Comparison of ENCODE assay signal across 8 cellular contexts in genomic region chr12:64451687-64452558, GRCh38. TPM values are rescaled to one million over a fixed set of nuclear protein-coding genes. Genes with fewer than 3 reads are reported as not detected.
DNase-seq lines count a peak whose midpoint lies in the region; ATAC-seq and TF ChIP-seq lines count a peak whose summit lies in the region.

TBK1 (plus strand) TSS chr12:64452120; CDS start chr12:64455871, 3,751 bp downstream.

- no peak for TF ChIP-seq CTCF in AG09309 (IDR thresholded peaks at IDR 0.05; ENCODE audit: control insufficient read depth, insufficient read depth, low read depth, low read length, missing control alignments)

- H3K4me3 ChIP-seq in AG09309 (ENCODE audit: control insufficient read depth, low read depth, low read length) = peak within 1 kb of the TSS; percentile 97

- H3K27ac ChIP-seq in cingulate gyrus (ENCODE audit: low read depth, low read length) = peak within 1 kb of the TSS; percentile 87

- peak; percentile 28 for DNase-seq in AG09309 (ENCODE audit: low read depth)
- peak; percentile 68 for DNase-seq in NCI-H345 treated with DMSO at 0.1 percent for 48 hours (lab: John Stamatoyannopoulos, UW; ENCODE audit: unreplicated experiment)
- DNase-seq in activated CD4-positive, alpha-beta T cell treated with anti-CD3 and anti-CD28 coated beads for 1 hour = peak; percentile 45
- DNase-seq in left colon = peak; percentile 85 to 90
- DNase-seq in stimulated activated CD4-positive, alpha-beta T cell treated with anti-CD3 and anti-CD28 coated beads, Interleukin-1b, Interleukin-23, amount 100 ng/mL, for 48 hours = peak; percentile 62

- intact Hi-C loops in left colon (cut with DNase I, micrococcal nuclease) = no loop called here

- ATAC-seq in GM18870 (IDR thresholded peaks at IDR 0.05; ENCODE audit: unreplicated experiment) (peak; percentile 65), HG03108 (IDR thresholded peaks at IDR 0.05; ENCODE audit: unreplicated experiment) (peak; percentile 88), left colon (peak; percentile 94)

RNA-seq across cellular contexts. Expression of gene TBK1, which starts in this region (rescaled TPM):
- 10 to 100 TPM; 17.1 to 17.7 TPM for total RNA-seq in left colon

Comparison
In these comparisons a context has a peak if more than half of its experiments do, and no peak if none do; other contexts are left out.
1. Peak in every context shown above with its lines: DNase-seq, ATAC-seq, H3K4me3 ChIP-seq and H3K27ac ChIP-seq.
2. DNase-seq: peak in every context shown above with its lines; median percentile 88 in left colon; 68 in NCI-H345 treated with DMSO at 0.1 percent for 48 hours; 62 in stimulated activated CD4-positive, alpha-beta T cell treated with anti-CD3 and anti-CD28 coated beads, Interleukin-1b, Interleukin-23, amount 100 ng/mL, for 48 hours; 45 in activated CD4-positive, alpha-beta T cell treated with anti-CD3 and anti-CD28 coated beads for 1 hour; 28 in AG09309.